8 cellular contexts compared by ENCODE assay signal in genomic region chr1:10472220-10473144, GRCh38. TPM values are rescaled to one million over a fixed set of nuclear protein-coding genes. Genes with fewer than 3 reads are reported as not detected.
DNase-seq lines count a peak whose midpoint lies in the region; ATAC-seq and TF ChIP-seq lines count a peak whose summit lies in the region.

DFFA (minus strand) TSS chr1:10472529; CDS start chr1:10472458, 71 bp downstream.

- TF ChIP-seq CTCF in AG09309 (IDR thresholded peaks at IDR 0.05; ENCODE audit: control insufficient read depth, insufficient read depth, low read depth, low read length, missing control alignments) (no peak), kidney epithelial cell (IDR thresholded peaks at IDR 0.05; ENCODE audit: insufficient read depth, low read length, poor library complexity, severe bottlenecking) (no peak)

- no peaks in the 10 kb centered on the region for H3K27me3 ChIP-seq in kidney epithelial cell (ENCODE audit: control insufficient read depth, insufficient read depth, low read length)

- H3K4me3 ChIP-seq in AG09309 (ENCODE audit: control insufficient read depth, low read depth, low read length), result peak within 1 kb of the TSS; percentile 67
- H3K4me3 ChIP-seq in kidney epithelial cell (ENCODE audit: low read depth, low read length), result peak within 1 kb of the TSS; percentile 70

- DNase-seq in AG09309 (ENCODE audit: low read depth) (peak; percentile 70), NCI-H510A (lab: John Stamatoyannopoulos, UW) (peak; percentile 100), cerebellum (ENCODE audit: low spot score) (peak; percentile 94), kidney epithelial cell (ENCODE audit: low read depth) (peak; percentile 90)
- peak; percentile 84 for DNase-seq in activated CD4-positive, alpha-beta T cell treated with anti-CD3 and anti-CD28 coated beads for 1 hour
- DNase-seq in stimulated activated CD4-positive, alpha-beta T cell treated with anti-CD3 and anti-CD28 coated beads, Interleukin-15, amount 100 ng/mL, for 48 hours (ENCODE audit: low read depth in 2 of 2), result peak; percentile 86 to 88

- peaks cover 2% of the 10 kb centered on the region for H3K36me3 ChIP-seq in kidney epithelial cell (ENCODE audit: control insufficient read depth, insufficient read depth, low read length)

- ATAC-seq in GM19025 (IDR thresholded peaks at IDR 0.05; ENCODE audit: low read depth, unreplicated experiment) (peak; percentile 76), HG03354 (IDR thresholded peaks at IDR 0.05; ENCODE audit: poor library complexity, severe bottlenecking, unreplicated experiment) (peak; percentile 85)

RNA-seq across cellular contexts. Expression of gene DFFA, which starts in this region (rescaled TPM):
- total RNA-seq in cerebellum, result 22.6 TPM
- 67.0 and 68.4 TPM in 2 replicates for total RNA-seq in kidney epithelial cell

Comparison
In these comparisons a context has a peak if more than half of its experiments do, and no peak if none do; other contexts are left out.
1. Peak in every context shown above with its lines: DNase-seq, ATAC-seq and H3K4me3 ChIP-seq.